Comparison of ENCODE assay signal across 1 cellular context in the genomic region with DNA sequence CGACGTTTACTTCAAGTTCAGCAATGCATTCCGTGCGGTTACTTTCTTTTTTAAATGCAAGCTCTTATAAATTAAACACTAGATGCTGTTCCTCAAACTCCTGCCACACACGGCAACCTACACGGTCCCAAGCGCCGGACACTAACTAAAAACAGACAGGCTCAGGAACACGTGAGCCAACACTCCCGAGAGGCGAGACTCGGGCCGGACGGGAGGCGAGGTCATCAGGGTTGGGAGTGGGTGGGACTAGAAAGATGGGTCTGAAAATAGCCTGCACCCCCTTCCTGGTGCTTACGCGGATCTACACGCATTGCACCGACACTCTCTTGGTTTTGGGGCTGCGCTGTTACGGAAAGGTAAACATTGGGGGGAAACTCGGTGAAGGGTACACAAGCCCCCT.
TF ChIP-seq lines count a peak whose summit lies in the region.

No MANE protein-coding gene starts in this region.

TF ChIP-seq in endothelial cell of umbilical vein, 7 proteins besides CTCF, POLR2A, EP300 and RAD21:
- TF ChIP-seq EZH2 (IDR thresholded peaks at IDR 0.05; ENCODE audit: borderline replicate concordance, low read depth, low read length, severe bottlenecking) (no peak), MYC (IDR thresholded peaks at IDR 0.05; ENCODE audit: low read depth, low read length) (no peak), GATA2 (IDR thresholded peaks at IDR 0.05; ENCODE audit: insufficient read depth, insufficient read length, low read depth, low read length) (no peak), JUN (IDR thresholded peaks at IDR 0.05; ENCODE audit: borderline replicate concordance, insufficient read depth, insufficient read length, low read depth) (no peak), FOS (IDR thresholded peaks at IDR 0.05; ENCODE audit: borderline replicate concordance, insufficient read depth, low read length) (no peak), POLR2AphosphoS5 (IDR thresholded peaks at IDR 0.05; ENCODE audit: insufficient read depth, low read depth, low read length) (no peak)
